ENCODE assay signal across 14 cellular contexts in genomic region chr11:24391165-24391564, GRCh38.
DNase-seq lines count a peak whose midpoint lies in the region; ATAC-seq and TF ChIP-seq lines count a peak whose summit lies in the region.
"Had no signal": no experiment of that assay in that cellular context is flagged by ENCODE, and none has a peak within 500 bp of the region (broad histone marks: within the 10 kb centered on the region; RNA-seq: fewer than 3 reads in every experiment).

No MANE protein-coding gene starts in this region.

- intact Hi-C loops in vagina (cut with DNase I) = no loop called here

- H3K27ac ChIP-seq in vagina = no peak overlapping the region
- H3K27ac ChIP-seq: lower lobe of right lung, stomach had no signal

- peak; percentile 54 for DNase-seq in NCI-H2171 treated with DMSO at 0.1 percent for 48 hours (lab: John Stamatoyannopoulos, UW)
- DNase-seq in NCI-H2171 (lab: John Stamatoyannopoulos, UW) = no peak
- DNase-seq in OCI-M1 (lab: John Stamatoyannopoulos, UW) = peak; percentile 27
- peak; percentile 5 for DNase-seq in stromal cell of bone marrow (ENCODE audit: low read depth)
- no peak for DNase-seq in HuH-7.5 (ENCODE audit: low spot score)
- no peak for DNase-seq in vagina (ENCODE audit: extremely low spot score in 2 of 2)
- DNase-seq in retina = no peak
- DNase-seq: 8988T; activated CD4-positive, alpha-beta memory T cell treated with anti-CD3 and anti-CD28 coated beads for 36 hours; lower lobe of right lung; NCI-H1417 treated with DMSO at 0.1 percent for 48 hours; NCI-H526 treated with DMSO at 0.1 percent for 48 hours; stomach had no signal

- H3K4me1 ChIP-seq in vagina = no peaks in the 10 kb centered on the region
- H3K4me1 ChIP-seq: lower lobe of right lung, stomach had no signal

- no peak for TF ChIP-seq POLR2A in vagina (IDR thresholded peaks at IDR 0.05)

- ATAC-seq in esophagus mucosa = peak; percentile 79

- H3K9me3 ChIP-seq in vagina = no peaks in the 10 kb centered on the region
- H3K9me3 ChIP-seq: lower lobe of right lung, stomach had no signal

- no peaks in the 10 kb centered on the region for H3K36me3 ChIP-seq in vagina
- H3K36me3 ChIP-seq: lower lobe of right lung, stomach had no signal

- H3K27me3 ChIP-seq in vagina = no peaks in the 10 kb centered on the region
- H3K27me3 ChIP-seq: stomach had no signal

- no peak overlapping the region for H3K4me3 ChIP-seq in vagina
- H3K4me3 ChIP-seq: lower lobe of right lung, stomach had no signal

- TF ChIP-seq CTCF in vagina (IDR thresholded peaks at IDR 0.05) = no peak

Comparison
In these comparisons a context has a peak if more than half of its experiments do, and no peak if none do; other contexts are left out.
1. DNase-seq: peak in NCI-H2171 treated with DMSO at 0.1 percent for 48 hours (single experiment), OCI-M1 (single experiment) and stromal cell of bone marrow (single experiment); none in NCI-H2171 (single experiment), HuH-7.5 (single experiment), vagina (0 of 2) and retina (single experiment).